15 cellular contexts compared by ENCODE assay signal in the genomic region with DNA sequence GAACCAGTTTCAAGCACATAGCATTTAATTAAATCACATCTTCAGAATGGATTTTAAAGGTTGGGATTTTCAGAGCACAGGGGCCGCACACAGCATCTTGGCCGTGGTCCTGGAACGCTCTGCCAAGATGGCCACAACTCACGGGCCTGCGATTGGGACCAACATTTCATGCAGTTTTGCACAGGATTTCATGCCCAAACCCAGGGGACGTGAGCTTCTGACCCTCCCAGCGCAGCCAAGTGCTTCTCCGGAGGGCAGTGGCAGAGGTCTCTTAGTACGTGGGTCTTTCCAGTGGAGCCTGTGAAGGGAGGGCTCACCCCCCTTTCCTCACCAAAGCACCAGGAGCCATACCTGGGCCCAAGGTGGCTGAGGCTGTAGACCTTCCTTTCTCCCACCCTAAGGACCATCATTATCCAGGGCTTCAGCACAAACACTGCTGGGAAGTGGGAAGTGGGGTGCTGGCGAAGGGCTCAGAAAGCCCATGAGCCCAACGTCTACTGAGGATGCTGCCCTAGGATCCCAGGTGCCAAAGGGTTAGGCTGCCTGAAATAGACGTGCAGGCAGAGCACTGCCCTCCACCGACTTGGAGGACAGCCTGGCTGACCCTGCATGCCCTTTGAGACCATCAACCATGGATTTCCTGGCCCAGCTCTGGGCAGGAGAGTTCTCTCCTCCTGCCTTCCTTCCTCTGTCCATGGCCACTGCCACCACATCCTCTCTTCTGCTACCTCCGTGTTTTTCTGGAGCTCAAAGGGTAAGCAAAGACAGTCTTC.
DNase-seq lines count a peak whose midpoint lies in the region; ATAC-seq, FAIRE-seq and TF ChIP-seq lines count a peak whose summit lies in the region.
"Had no signal": no experiment of that assay in that cellular context is flagged by ENCODE, and none has a peak within 500 bp of the region (broad histone marks: within the 10 kb centered on the region; RNA-seq: fewer than 3 reads in every experiment).

No MANE protein-coding gene starts in this region.

- no peak overlapping the region for H3K4me2 ChIP-seq in H1 (ENCODE audit: insufficient read depth in 1 of 2, low read depth in 2 of 2, low read length in 2 of 2)

- no peaks in the 10 kb centered on the region for H3K23me2 ChIP-seq in H1 (ENCODE audit: low read depth, low read length)

- H3K23ac ChIP-seq in H1 (ENCODE audit: insufficient read length), result no peak overlapping the region

- no peaks in the 10 kb centered on the region for H3K9me3 ChIP-seq in H1 (ENCODE audit: insufficient read depth in 2 of 2, low read depth in 1 of 2, low read length in 1 of 2)

- H3K14ac ChIP-seq in H1 (ENCODE audit: insufficient read length), result no peak overlapping the region

- POLR2A ChIA-PET in activated CD8-positive, alpha-beta T cell treated with anti-CD3 and anti-CD28 coated beads, Interleukin-2, amount 10 ng/mL, durations not matched to agents 7 days and 5 days (lab: Charles Lee), result no interaction called here
- POLR2A ChIA-PET in activated CD8-positive, alpha-beta T cell treated with anti-CD3 and anti-CD28 coated beads for 36 hours (lab: Charles Lee), result no interaction called here
- POLR2A ChIA-PET in H1 (lab: Charles Lee; ENCODE audit: partially characterized antibody), result no interaction called here

- H3K79me1 ChIP-seq in H1 (ENCODE audit: low read depth, low read length), result no peaks in the 10 kb centered on the region

- H2AFZ ChIP-seq in H1 (ENCODE audit: low read length), result no peak overlapping the region
- H2AFZ ChIP-seq: GM23248 had no signal

- no peak overlapping the region for H4K91ac ChIP-seq in H1 (replicated peaks; ENCODE audit: insufficient read length, low read length)

- intact Hi-C loops in activated CD8-positive, alpha-beta T cell treated with anti-CD3 and anti-CD28 coated beads for 36 hours (cut with micrococcal nuclease), result loop anchor here (10.0 kb wide), 1 partner anchor 591 kb away; no protein-coding TSS in a partner anchor
- intact Hi-C loops in sciatic nerve (cut with DNase I), result no loop called here

- no peak for TF ChIP-seq EP300 in H1 (IDR thresholded peaks at IDR 0.05; ENCODE audit: borderline replicate concordance in 1 of 2, low read depth in 2 of 2, low read length in 2 of 2)

- no peak for FAIRE-seq in H1 (lab: Jason Lieb, UNC)
- FAIRE-seq: D721Med had no signal

- no peak for TF ChIP-seq RAD21 in H1 (IDR thresholded peaks at IDR 0.05 in 1 of 2, conservative IDR thresholded peaks at IDR 0.05 in 1 of 2; ENCODE audit: low read depth in 2 of 2, low read length in 2 of 2)

- H3K27me3 ChIP-seq in H1 (replicated peaks in 1 of 4; ENCODE audit: control insufficient read depth in 3 of 4, extremely low read depth in 1 of 4, insufficient read depth in 3 of 4, low read length in 3 of 4), result no peaks in the 10 kb centered on the region

- H3K9me3 Mint-ChIP-seq in activated CD8-positive, alpha-beta T cell treated with anti-CD3 and anti-CD28 coated beads, Interleukin-2, amount 10 ng/mL, durations not matched to agents 7 days and 5 days (ENCODE audit: insufficient read depth), result no peaks in the 10 kb centered on the region
- no peaks in the 10 kb centered on the region for H3K9me3 Mint-ChIP-seq in activated CD8-positive, alpha-beta T cell treated with anti-CD3 and anti-CD28 coated beads for 36 hours
- H3K9me3 Mint-ChIP-seq in mesothelial cell of epicardium, result peaks cover 3% of the 10 kb centered on the region
- H3K9me3 Mint-ChIP-seq: CD14-positive monocyte; CD8-positive, alpha-beta T cell had no signal

- H3K27me3 Mint-ChIP-seq in activated CD8-positive, alpha-beta T cell treated with anti-CD3 and anti-CD28 coated beads, Interleukin-2, amount 10 ng/mL, durations not matched to agents 7 days and 5 days (ENCODE audit: low read depth), result no peaks in the 10 kb centered on the region
- no peaks in the 10 kb centered on the region for H3K27me3 Mint-ChIP-seq in activated CD8-positive, alpha-beta T cell treated with anti-CD3 and anti-CD28 coated beads for 36 hours
- H3K27me3 Mint-ChIP-seq in mesothelial cell of epicardium (ENCODE audit: low read depth), result peaks cover 13% of the 10 kb centered on the region

- no peak overlapping the region for H2AK5ac ChIP-seq in H1 (ENCODE audit: low read depth, low read length)

- no peak overlapping the region for H3K4me3 ChIP-seq in H1 (ENCODE audit: extremely low read depth in 1 of 4, insufficient read depth in 2 of 4, low read depth in 3 of 4, low read length in 4 of 4)
- H3K4me3 ChIP-seq: GM23248 had no signal

- 94% methylated on average over 14 of the region's 14 CpGs; no CpG with 5 or more reads in 1 of the 2 experiments for WGBS in H1 (ENCODE audit: extremely low coverage in 1 of 2, insufficient coverage in 1 of 2, insufficient read length in 1 of 2, insufficient replicate concordance in 2 of 2, low coverage in 1 of 2, low lambda C conversion rate in 2 of 2, missing lambda C conversion rate in 1 of 2), 2 experiments

- ATAC-seq in activated CD8-positive, alpha-beta T cell treated with anti-CD3 and anti-CD28 coated beads, Interleukin-2, amount 10 ng/mL, durations not matched to agents 7 days and 5 days, result no peak
- ATAC-seq in activated CD8-positive, alpha-beta T cell treated with anti-CD3 and anti-CD28 coated beads for 36 hours, result no peak
- no peak for ATAC-seq in sciatic nerve
- no peak for ATAC-seq in HG02763 (IDR thresholded peaks at IDR 0.05; ENCODE audit: unreplicated experiment)
- ATAC-seq in HG03025 (IDR thresholded peaks at IDR 0.05; ENCODE audit: low FRiP score, unreplicated experiment), result no peak
- ATAC-seq: CD8-positive, alpha-beta T cell had no signal

- no peak overlapping the region for H3K56ac ChIP-seq in H1 (replicated peaks; ENCODE audit: insufficient read length, low read depth, low read length)

- H3K36me3 ChIP-seq in H1 (ENCODE audit: control insufficient read depth in 2 of 4, insufficient read depth in 4 of 4, low read length in 3 of 4), result no peaks in the 10 kb centered on the region

- H3K9ac ChIP-seq in H1 (replicated peaks in 1 of 4; ENCODE audit: extremely low read depth in 1 of 4, low read depth in 3 of 4, low read length in 3 of 4), result no peak overlapping the region
- H3K9ac ChIP-seq: GM23248 had no signal

- H4K8ac ChIP-seq in H1 (ENCODE audit: extremely low read depth, insufficient read depth, low read length), result no peak overlapping the region; the same call in 1 of the 2 replicates

- TF ChIP-seq POLR2A in H1 (IDR thresholded peaks at IDR 0.05; ENCODE audit: control extremely low read depth in 1 of 2, low read depth in 2 of 2, low read length in 2 of 2), result no peak

- H3K27ac ChIP-seq in H1 (ENCODE audit: low read depth, low read length), result no peak overlapping the region
- H3K27ac ChIP-seq: 22Rv1, GM23248 had no signal

- H2BK5ac ChIP-seq in H1 (ENCODE audit: low read depth, low read length), result no peak overlapping the region

- no peaks in the 10 kb centered on the region for H4K20me1 ChIP-seq in H1 (replicated peaks in 1 of 2; ENCODE audit: control insufficient read depth in 1 of 2, insufficient read depth in 2 of 2, low read length in 2 of 2)

- H3K79me2 ChIP-seq in H1 (ENCODE audit: control insufficient read depth in 1 of 2, insufficient read depth in 2 of 2, low read length in 2 of 2), result no peaks in the 10 kb centered on the region

- peak; percentile 7 for DNase-seq in activated CD8-positive, alpha-beta T cell treated with anti-CD3 and anti-CD28 coated beads, Interleukin-2, amount 10 ng/mL, durations not matched to agents 7 days and 5 days
- no peak for DNase-seq in activated CD8-positive, alpha-beta T cell treated with anti-CD3 and anti-CD28 coated beads for 36 hours
- DNase-seq in H1 (ENCODE audit: low read depth in 1 of 2, low spot score in 2 of 2) (peak in 1 of 2 experiments; percentile 35), mesothelial cell of epicardium (ENCODE audit: low spot score in 2 of 2, unreplicated experiment in 2 of 2) (no peak), sciatic nerve (ENCODE audit: low spot score) (peak; percentile 55)
- DNase-seq: CD8-positive, alpha-beta T cell; COR-L47; GF-D8; IMR-90 had no signal

- H2BK120ac ChIP-seq in H1 (replicated peaks; ENCODE audit: low read depth, low read length), result no peak overlapping the region

- H4K5ac ChIP-seq in H1 (ENCODE audit: insufficient read length, low read depth, low read length), result no peak overlapping the region

- no peak overlapping the region for H2BK20ac ChIP-seq in H1 (ENCODE audit: low read length)

- H3K36me3 Mint-ChIP-seq in activated CD8-positive, alpha-beta T cell treated with anti-CD3 and anti-CD28 coated beads, Interleukin-2, amount 10 ng/mL, durations not matched to agents 7 days and 5 days (ENCODE audit: low read depth), result no peaks in the 10 kb centered on the region
- H3K36me3 Mint-ChIP-seq in activated CD8-positive, alpha-beta T cell treated with anti-CD3 and anti-CD28 coated beads for 36 hours (ENCODE audit: low read depth), result no peaks in the 10 kb centered on the region
- no peaks in the 10 kb centered on the region for H3K36me3 Mint-ChIP-seq in mesothelial cell of epicardium
- H3K36me3 Mint-ChIP-seq: CD14-positive monocyte; CD8-positive, alpha-beta T cell had no signal

- H2BK12ac ChIP-seq in H1 (ENCODE audit: low read depth, low read length), result no peak overlapping the region

- H3K18ac ChIP-seq in H1 (ENCODE audit: extremely low read depth, low read length), result no peak overlapping the region

- TF ChIP-seq CTCF in activated CD8-positive, alpha-beta T cell treated with anti-CD3 and anti-CD28 coated beads for 36 hours (IDR thresholded peaks at IDR 0.05), result no peak
- TF ChIP-seq CTCF in H1 (IDR thresholded peaks at IDR 0.05; ENCODE audit: control extremely low read depth in 1 of 3, insufficient read depth in 1 of 3, low read depth in 1 of 3, low read length in 3 of 3) (no peak), mesothelial cell of epicardium (IDR thresholded peaks at IDR 0.05; ENCODE audit: unreplicated experiment) (no peak)

- H3K27ac Mint-ChIP-seq in activated CD8-positive, alpha-beta T cell treated with anti-CD3 and anti-CD28 coated beads, Interleukin-2, amount 10 ng/mL, durations not matched to agents 7 days and 5 days, result no peak overlapping the region
- H3K27ac Mint-ChIP-seq in activated CD8-positive, alpha-beta T cell treated with anti-CD3 and anti-CD28 coated beads for 36 hours, result no peak overlapping the region
- peak overlapping the region; percentile 15 for H3K27ac Mint-ChIP-seq in mesothelial cell of epicardium
- H3K27ac Mint-ChIP-seq: CD14-positive monocyte; CD8-positive, alpha-beta T cell had no signal

- H3K4me1 ChIP-seq in H1 (replicated peaks in 1 of 4; ENCODE audit: control insufficient read depth in 3 of 4, insufficient read depth in 4 of 4, low read length in 3 of 4), result peaks cover 0 to 4% (median 0%) of the 10 kb centered on the region in 4 experiments; a peak in 3 of 7 replicates

- no peak overlapping the region for H3K4ac ChIP-seq in H1 (replicated peaks; ENCODE audit: insufficient read length, low read depth, low read length)

- H3K4me3 Mint-ChIP-seq in activated CD8-positive, alpha-beta T cell treated with anti-CD3 and anti-CD28 coated beads, Interleukin-2, amount 10 ng/mL, durations not matched to agents 7 days and 5 days, result no peak overlapping the region
- no peak overlapping the region for H3K4me3 Mint-ChIP-seq in activated CD8-positive, alpha-beta T cell treated with anti-CD3 and anti-CD28 coated beads for 36 hours
- H3K4me3 Mint-ChIP-seq in mesothelial cell of epicardium, result no peak overlapping the region
- H3K4me3 Mint-ChIP-seq: CD14-positive monocyte; CD8-positive, alpha-beta T cell had no signal

- CTCF ChIA-PET in activated CD8-positive, alpha-beta T cell treated with anti-CD3 and anti-CD28 coated beads, Interleukin-2, amount 10 ng/mL, durations not matched to agents 7 days and 5 days (lab: Charles Lee), result no interaction called here
- CTCF ChIA-PET in activated CD8-positive, alpha-beta T cell treated with anti-CD3 and anti-CD28 coated beads for 36 hours (lab: Charles Lee), result no interaction called here
- CTCF ChIA-PET in H1 (lab: Charles Lee; ENCODE audit: partially characterized antibody), result interaction anchor here (0.6 to 1.7 kb wide), 6 partner anchors 9 to 283 kb away, joined by 3 to 5 read pairs (median 4); no protein-coding TSS in a partner anchor

- H2BK15ac ChIP-seq in H1 (ENCODE audit: low read length), result peak overlapping the region; percentile 92; the same call in 1 of the 2 replicates

- H3K4me1 Mint-ChIP-seq in activated CD8-positive, alpha-beta T cell treated with anti-CD3 and anti-CD28 coated beads, Interleukin-2, amount 10 ng/mL, durations not matched to agents 7 days and 5 days (ENCODE audit: low read depth), result no peaks in the 10 kb centered on the region
- H3K4me1 Mint-ChIP-seq in activated CD8-positive, alpha-beta T cell treated with anti-CD3 and anti-CD28 coated beads for 36 hours (ENCODE audit: low read depth), result no peaks in the 10 kb centered on the region
- peaks cover 16% of the 10 kb centered on the region for H3K4me1 Mint-ChIP-seq in mesothelial cell of epicardium
- H3K4me1 Mint-ChIP-seq: CD14-positive monocyte had no signal

Comparison
In these comparisons a context has a peak if more than half of its experiments do, and no peak if none do; other contexts are left out.
1. DNase-seq: peak in activated CD8-positive, alpha-beta T cell treated with anti-CD3 and anti-CD28 coated beads, Interleukin-2, amount 10 ng/mL, durations not matched to agents 7 days and 5 days (single experiment) and sciatic nerve (single experiment); none in activated CD8-positive, alpha-beta T cell treated with anti-CD3 and anti-CD28 coated beads for 36 hours (single experiment) and mesothelial cell of epicardium (0 of 2).